In the genomic region with DNA sequence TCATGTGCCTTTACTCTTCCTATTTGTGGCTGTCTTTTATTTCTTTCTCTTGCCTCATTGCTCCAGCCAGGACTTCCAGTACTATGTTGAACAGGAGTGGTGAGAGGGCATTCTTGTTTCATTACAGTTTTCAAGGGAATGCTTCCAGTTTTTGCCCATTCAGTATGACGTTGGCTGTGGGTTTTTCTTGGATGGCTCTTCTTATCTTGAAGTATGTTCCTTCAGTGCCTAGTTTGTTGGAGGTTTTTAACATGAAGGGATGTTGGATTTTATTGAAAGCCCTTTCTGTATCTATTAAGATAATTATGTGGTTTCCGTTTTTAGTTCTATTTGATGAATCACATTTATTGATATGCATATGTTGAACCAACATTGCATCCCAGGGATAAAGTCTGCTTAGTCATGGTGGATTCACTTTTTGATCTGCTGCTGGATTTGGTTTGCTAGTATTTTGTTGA, we compare ENCODE assay signal across 13 cellular contexts.
DNase-seq lines count a peak whose midpoint lies in the region; ATAC-seq and TF ChIP-seq lines count a peak whose summit lies in the region.
"Had no signal": no experiment of that assay in that cellular context is flagged by ENCODE, and none has a peak within 500 bp of the region (broad histone marks: within the 10 kb centered on the region; RNA-seq: fewer than 3 reads in every experiment).

No MANE protein-coding gene starts in this region.

- H3K27me3 ChIP-seq in trophoblast cell (ENCODE audit: insufficient read depth, low read length) = no peaks in the 10 kb centered on the region

- peak overlapping the region; percentile 96 for H3K27ac Mint-ChIP-seq in chondrocyte (ENCODE audit: unreplicated experiment)
- no peak overlapping the region for H3K27ac Mint-ChIP-seq in activated CD8-positive, alpha-beta memory T cell treated with anti-CD3 and anti-CD28 coated beads, Interleukin-2, amount 10 ng/mL, durations not matched to agents 7 days and 5 days

- no peak overlapping the region for H2BK12ac ChIP-seq in trophoblast cell (ENCODE audit: low read length)

- H3K27me3 Mint-ChIP-seq in chondrocyte (ENCODE audit: low read depth) = no peaks in the 10 kb centered on the region
- H3K27me3 Mint-ChIP-seq in activated CD8-positive, alpha-beta memory T cell treated with anti-CD3 and anti-CD28 coated beads, Interleukin-2, amount 10 ng/mL, durations not matched to agents 7 days and 5 days = no peaks in the 10 kb centered on the region

- H3K18ac ChIP-seq in trophoblast cell (ENCODE audit: low read length) = no peak overlapping the region

- H3K4me3 Mint-ChIP-seq in chondrocyte (ENCODE audit: unreplicated experiment) = no peak overlapping the region
- no peak overlapping the region for H3K4me3 Mint-ChIP-seq in activated CD8-positive, alpha-beta memory T cell treated with anti-CD3 and anti-CD28 coated beads, Interleukin-2, amount 10 ng/mL, durations not matched to agents 7 days and 5 days

- no peak overlapping the region for H3K14ac ChIP-seq in trophoblast cell (ENCODE audit: low read length)

- peaks cover 2% of the 10 kb centered on the region for H3K9me3 ChIP-seq in trophoblast cell (ENCODE audit: insufficient read depth, low read depth, low read length)
- H3K9me3 ChIP-seq: Caco-2 had no signal

- no peak overlapping the region for H2AFZ ChIP-seq in trophoblast cell (ENCODE audit: insufficient read depth, low read length, poor library complexity)

- no peak overlapping the region for H4K12ac ChIP-seq in trophoblast cell (ENCODE audit: low read depth, low read length)

- DNase-seq in Caki2 (ENCODE audit: low read depth) (peak; percentile 5), OCI-M1 (lab: John Stamatoyannopoulos, UW) (peak; percentile 19), chondrocyte (ENCODE audit: low spot score) (no peak), trophoblast cell (peak; percentile 50 to 78), epidermal melanocyte (ENCODE audit: insufficient read length, low spot score) (no peak)
- DNase-seq in activated CD8-positive, alpha-beta memory T cell treated with anti-CD3 and anti-CD28 coated beads, Interleukin-2, amount 10 ng/mL, durations not matched to agents 7 days and 5 days = no peak
- DNase-seq: Caco-2; Karpas-422; stimulated activated CD8-positive, alpha-beta memory T cell treated with anti-CD3 and anti-CD28 coated beads, Interleukin-4, amount 100 ng/mL, for 48 hours had no signal

- H3K23ac ChIP-seq in trophoblast cell (ENCODE audit: low read length) = no peak overlapping the region

- CTCF ChIA-PET in activated CD8-positive, alpha-beta memory T cell treated with anti-CD3 and anti-CD28 coated beads, Interleukin-2, amount 10 ng/mL, durations not matched to agents 7 days and 5 days (lab: Charles Lee) = no interaction called here

- no peak overlapping the region for H3K4ac ChIP-seq in trophoblast cell (ENCODE audit: low read depth, low read length)

- no peak overlapping the region for H3K4me2 ChIP-seq in trophoblast cell (ENCODE audit: low read length)

- no peak overlapping the region for H4K91ac ChIP-seq in trophoblast cell (ENCODE audit: low read depth, low read length)

- H3K9ac ChIP-seq in trophoblast cell (ENCODE audit: low read length) = no peak overlapping the region

- H2BK5ac ChIP-seq in trophoblast cell (ENCODE audit: low read depth, low read length, poor library complexity) = no peak overlapping the region

- H4K8ac ChIP-seq in trophoblast cell (ENCODE audit: low read depth, low read length) = no peak overlapping the region

- no CpG with 5 or more reads among the region's 2 CpGs for WGBS in trophoblast cell (ENCODE audit: extremely low coverage, insufficient coverage, insufficient read length)

- H3K79me2 ChIP-seq in trophoblast cell (ENCODE audit: control insufficient read depth, insufficient read depth, low read length, poor library complexity) = no peaks in the 10 kb centered on the region

- TF ChIP-seq CTCF in chondrocyte (IDR thresholded peaks at IDR 0.05) = no peak

- no peak overlapping the region for H3K27ac ChIP-seq in trophoblast cell (ENCODE audit: low read depth, low read length)

- H3K9me3 Mint-ChIP-seq in chondrocyte (ENCODE audit: low read depth) = peaks cover 10% of the 10 kb centered on the region
- H3K9me3 Mint-ChIP-seq in activated CD8-positive, alpha-beta memory T cell treated with anti-CD3 and anti-CD28 coated beads, Interleukin-2, amount 10 ng/mL, durations not matched to agents 7 days and 5 days (ENCODE audit: low read depth) = peaks cover 5% of the 10 kb centered on the region

- no peaks in the 10 kb centered on the region for H3K4me1 ChIP-seq in trophoblast cell (ENCODE audit: control insufficient read depth in 1 of 2, insufficient read depth in 2 of 2, low read length in 2 of 2)
- H3K4me1 ChIP-seq: Caco-2 had no signal

- in situ Hi-C loops in Caki2 (cut with HindIII; ENCODE audit: low pct_unique_long_range_greater_than_20kb, low sequenced_read_pairs) = no loop called here

- peaks cover 0 to 6% of the 10 kb centered on the region in 2 experiments for H3K36me3 ChIP-seq in trophoblast cell (ENCODE audit: control insufficient read depth in 1 of 2, insufficient read depth in 2 of 2, low read length in 2 of 2)

- no peaks in the 10 kb centered on the region for H3K79me1 ChIP-seq in trophoblast cell (ENCODE audit: low read length)

- H3K36me3 Mint-ChIP-seq in chondrocyte (ENCODE audit: low read depth) = peaks cover 1% of the 10 kb centered on the region
- peaks cover 66% of the 10 kb centered on the region for H3K36me3 Mint-ChIP-seq in activated CD8-positive, alpha-beta memory T cell treated with anti-CD3 and anti-CD28 coated beads, Interleukin-2, amount 10 ng/mL, durations not matched to agents 7 days and 5 days

- H3K4me1 Mint-ChIP-seq in chondrocyte (ENCODE audit: low read depth) = peaks cover 32% of the 10 kb centered on the region
- H3K4me1 Mint-ChIP-seq in activated CD8-positive, alpha-beta memory T cell treated with anti-CD3 and anti-CD28 coated beads, Interleukin-2, amount 10 ng/mL, durations not matched to agents 7 days and 5 days = no peaks in the 10 kb centered on the region

- no peak overlapping the region for H2BK120ac ChIP-seq in trophoblast cell (ENCODE audit: insufficient read depth, low read length, poor library complexity)

- no peak overlapping the region for H2AK5ac ChIP-seq in trophoblast cell (ENCODE audit: low read length)

- no peak overlapping the region for H3K4me3 ChIP-seq in trophoblast cell (ENCODE audit: low read depth, low read length)

- ATAC-seq in HG02759 (IDR thresholded peaks at IDR 0.05; ENCODE audit: unreplicated experiment) (no peak), GM18868 (IDR thresholded peaks at IDR 0.05; ENCODE audit: unreplicated experiment) (no peak)
- no peak for ATAC-seq in activated CD8-positive, alpha-beta memory T cell treated with anti-CD3 and anti-CD28 coated beads, Interleukin-2, amount 10 ng/mL, durations not matched to agents 7 days and 5 days
- ATAC-seq: left lobe of liver, Right ventricle myocardium inferior had no signal

Comparison
In these comparisons a context has a peak if more than half of its experiments do, and no peak if none do; other contexts are left out.
1. DNase-seq: peak in Caki2 (single experiment), OCI-M1 (single experiment) and trophoblast cell (2 of 2); none in chondrocyte (single experiment), activated CD8-positive, alpha-beta memory T cell treated with anti-CD3 and anti-CD28 coated beads, Interleukin-2, amount 10 ng/mL, durations not matched to agents 7 days and 5 days (single experiment) and epidermal melanocyte (single experiment).